Comparison of ENCODE assay signal across 2 cellular contexts in the genomic region with DNA sequence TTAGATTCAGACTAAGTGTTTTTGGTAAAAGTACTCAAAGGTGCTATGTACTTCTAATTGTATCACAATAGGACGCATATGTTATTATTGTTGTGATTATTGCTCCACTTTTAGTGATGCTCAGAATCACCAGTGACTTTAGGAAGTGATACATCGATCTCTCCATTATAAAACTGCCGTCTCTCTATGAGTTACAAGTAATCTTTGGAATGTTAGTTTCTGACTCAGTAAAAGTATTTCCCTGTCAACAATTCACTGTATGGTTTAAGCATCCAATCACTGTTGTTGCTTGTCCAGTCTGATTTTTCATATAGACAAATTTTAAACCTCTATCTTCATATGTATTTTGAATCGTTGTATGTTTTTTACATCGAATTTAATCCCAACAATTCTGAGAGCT.
TF ChIP-seq lines count a peak whose summit lies in the region.

No MANE protein-coding gene starts in this region.

TF ChIP-seq in endothelial cell of umbilical vein, 7 proteins besides CTCF, POLR2A, EP300 and RAD21:
- peak; percentile 75 for TF ChIP-seq FOS (IDR thresholded peaks at IDR 0.05; ENCODE audit: borderline replicate concordance, insufficient read depth, low read length)
- TF ChIP-seq MYC (IDR thresholded peaks at IDR 0.05; ENCODE audit: low read depth, low read length) = no peak
- TF ChIP-seq GATA2 (IDR thresholded peaks at IDR 0.05; ENCODE audit: insufficient read depth, insufficient read length, low read depth, low read length) = peak; percentile 35
- TF ChIP-seq, protein P1, sequence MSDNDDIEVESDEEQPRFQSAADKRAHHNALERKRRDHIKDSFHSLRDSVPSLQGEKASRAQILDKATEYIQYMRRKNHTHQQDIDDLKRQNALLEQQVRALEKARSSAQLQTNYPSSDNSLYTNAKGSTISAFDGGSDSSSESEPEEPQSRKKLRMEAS (IDR thresholded peaks at IDR 0.05; ENCODE audit: insufficient read depth, insufficient read length) = no peak
- peak; percentile 81 for TF ChIP-seq JUN (IDR thresholded peaks at IDR 0.05; ENCODE audit: borderline replicate concordance, insufficient read depth, insufficient read length, low read depth)
- TF ChIP-seq POLR2AphosphoS5 (IDR thresholded peaks at IDR 0.05; ENCODE audit: insufficient read depth, low read depth, low read length) = no peak

TF ChIP-seq in WTC11, 78 proteins besides CTCF, POLR2A, EP300 and RAD21:
- TF ChIP-seq CBFB (CRISPR knock-in tag; IDR thresholded peaks at IDR 0.05; ENCODE audit: low read depth) (no peak), SMAD3 (CRISPR knock-in tag; IDR thresholded peaks at IDR 0.05; ENCODE audit: borderline replicate concordance) (no peak), ZNF416 (CRISPR knock-in tag; IDR thresholded peaks at IDR 0.05) (no peak), EMX1 (CRISPR knock-in tag; IDR thresholded peaks at IDR 0.05) (no peak), HMGA2 (CRISPR knock-in tag; IDR thresholded peaks at IDR 0.05) (no peak), FOXP1 (CRISPR knock-in tag; IDR thresholded peaks at IDR 0.05; ENCODE audit: borderline replicate concordance) (no peak), GABPB1 (CRISPR knock-in tag; IDR thresholded peaks at IDR 0.05) (no peak), FOXK1 (CRISPR knock-in tag; IDR thresholded peaks at IDR 0.05) (no peak), RORB (CRISPR knock-in tag; IDR thresholded peaks at IDR 0.05) (no peak), CREB1 (CRISPR knock-in tag; IDR thresholded peaks at IDR 0.05) (no peak), SP1 (CRISPR knock-in tag; conservative IDR thresholded peaks at IDR 0.05) (no peak)
- TF ChIP-seq, protein P2, sequence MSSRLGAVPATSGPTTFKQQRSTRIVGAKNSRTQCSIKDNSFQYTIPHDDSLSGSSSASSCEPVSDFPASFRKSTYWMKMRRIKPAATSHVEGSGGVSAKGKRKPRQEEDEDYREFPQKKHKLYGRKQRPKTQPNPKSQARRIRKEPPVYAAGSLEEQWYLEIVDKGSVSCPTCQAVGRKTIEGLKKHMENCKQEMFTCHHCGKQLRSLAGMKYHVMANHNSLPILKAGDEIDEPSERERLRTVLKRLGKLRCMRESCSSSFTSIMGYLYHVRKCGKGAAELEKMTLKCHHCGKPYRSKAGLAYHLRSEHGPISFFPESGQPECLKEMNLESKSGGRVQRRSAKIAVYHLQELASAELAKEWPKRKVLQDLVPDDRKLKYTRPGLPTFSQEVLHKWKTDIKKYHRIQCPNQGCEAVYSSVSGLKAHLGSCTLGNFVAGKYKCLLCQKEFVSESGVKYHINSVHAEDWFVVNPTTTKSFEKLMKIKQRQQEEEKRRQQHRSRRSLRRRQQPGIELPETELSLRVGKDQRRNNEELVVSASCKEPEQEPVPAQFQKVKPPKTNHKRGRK (CRISPR knock-in tag; IDR thresholded peaks at IDR 0.05; ENCODE audit: borderline replicate concordance) = no peak
- TF ChIP-seq, protein P3, sequence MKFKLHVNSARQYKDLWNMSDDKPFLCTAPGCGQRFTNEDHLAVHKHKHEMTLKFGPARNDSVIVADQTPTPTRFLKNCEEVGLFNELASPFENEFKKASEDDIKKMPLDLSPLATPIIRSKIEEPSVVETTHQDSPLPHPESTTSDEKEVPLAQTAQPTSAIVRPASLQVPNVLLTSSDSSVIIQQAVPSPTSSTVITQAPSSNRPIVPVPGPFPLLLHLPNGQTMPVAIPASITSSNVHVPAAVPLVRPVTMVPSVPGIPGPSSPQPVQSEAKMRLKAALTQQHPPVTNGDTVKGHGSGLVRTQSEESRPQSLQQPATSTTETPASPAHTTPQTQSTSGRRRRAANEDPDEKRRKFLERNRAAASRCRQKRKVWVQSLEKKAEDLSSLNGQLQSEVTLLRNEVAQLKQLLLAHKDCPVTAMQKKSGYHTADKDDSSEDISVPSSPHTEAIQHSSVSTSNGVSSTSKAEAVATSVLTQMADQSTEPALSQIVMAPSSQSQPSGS (CRISPR knock-in tag; IDR thresholded peaks at IDR 0.05; ENCODE audit: borderline replicate concordance, low read depth) = no peak
- TF ChIP-seq, protein P4, sequence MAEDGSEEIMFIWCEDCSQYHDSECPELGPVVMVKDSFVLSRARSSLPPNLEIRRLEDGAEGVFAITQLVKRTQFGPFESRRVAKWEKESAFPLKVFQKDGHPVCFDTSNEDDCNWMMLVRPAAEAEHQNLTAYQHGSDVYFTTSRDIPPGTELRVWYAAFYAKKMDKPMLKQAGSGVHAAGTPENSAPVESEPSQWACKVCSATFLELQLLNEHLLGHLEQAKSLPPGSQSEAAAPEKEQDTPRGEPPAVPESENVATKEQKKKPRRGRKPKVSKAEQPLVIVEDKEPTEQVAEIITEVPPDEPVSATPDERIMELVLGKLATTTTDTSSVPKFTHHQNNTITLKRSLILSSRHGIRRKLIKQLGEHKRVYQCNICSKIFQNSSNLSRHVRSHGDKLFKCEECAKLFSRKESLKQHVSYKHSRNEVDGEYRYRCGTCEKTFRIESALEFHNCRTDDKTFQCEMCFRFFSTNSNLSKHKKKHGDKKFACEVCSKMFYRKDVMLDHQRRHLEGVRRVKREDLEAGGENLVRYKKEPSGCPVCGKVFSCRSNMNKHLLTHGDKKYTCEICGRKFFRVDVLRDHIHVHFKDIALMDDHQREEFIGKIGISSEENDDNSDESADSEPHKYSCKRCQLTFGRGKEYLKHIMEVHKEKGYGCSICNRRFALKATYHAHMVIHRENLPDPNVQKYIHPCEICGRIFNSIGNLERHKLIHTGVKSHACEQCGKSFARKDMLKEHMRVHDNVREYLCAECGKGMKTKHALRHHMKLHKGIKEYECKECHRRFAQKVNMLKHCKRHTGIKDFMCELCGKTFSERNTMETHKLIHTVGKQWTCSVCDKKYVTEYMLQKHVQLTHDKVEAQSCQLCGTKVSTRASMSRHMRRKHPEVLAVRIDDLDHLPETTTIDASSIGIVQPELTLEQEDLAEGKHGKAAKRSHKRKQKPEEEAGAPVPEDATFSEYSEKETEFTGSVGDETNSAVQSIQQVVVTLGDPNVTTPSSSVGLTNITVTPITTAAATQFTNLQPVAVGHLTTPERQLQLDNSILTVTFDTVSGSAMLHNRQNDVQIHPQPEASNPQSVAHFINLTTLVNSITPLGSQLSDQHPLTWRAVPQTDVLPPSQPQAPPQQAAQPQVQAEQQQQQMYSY (CRISPR knock-in tag; IDR thresholded peaks at IDR 0.05) = no peak
- TF ChIP-seq, protein P5, sequence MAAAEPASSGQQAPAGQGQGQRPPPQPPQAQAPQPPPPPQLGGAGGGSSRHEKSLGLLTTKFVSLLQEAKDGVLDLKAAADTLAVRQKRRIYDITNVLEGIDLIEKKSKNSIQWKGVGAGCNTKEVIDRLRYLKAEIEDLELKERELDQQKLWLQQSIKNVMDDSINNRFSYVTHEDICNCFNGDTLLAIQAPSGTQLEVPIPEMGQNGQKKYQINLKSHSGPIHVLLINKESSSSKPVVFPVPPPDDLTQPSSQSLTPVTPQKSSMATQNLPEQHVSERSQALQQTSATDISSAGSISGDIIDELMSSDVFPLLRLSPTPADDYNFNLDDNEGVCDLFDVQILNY (CRISPR knock-in tag; IDR thresholded peaks at IDR 0.05) = no peak
